Comparison of ENCODE assay signal across 8 cellular contexts in the genomic region with DNA sequence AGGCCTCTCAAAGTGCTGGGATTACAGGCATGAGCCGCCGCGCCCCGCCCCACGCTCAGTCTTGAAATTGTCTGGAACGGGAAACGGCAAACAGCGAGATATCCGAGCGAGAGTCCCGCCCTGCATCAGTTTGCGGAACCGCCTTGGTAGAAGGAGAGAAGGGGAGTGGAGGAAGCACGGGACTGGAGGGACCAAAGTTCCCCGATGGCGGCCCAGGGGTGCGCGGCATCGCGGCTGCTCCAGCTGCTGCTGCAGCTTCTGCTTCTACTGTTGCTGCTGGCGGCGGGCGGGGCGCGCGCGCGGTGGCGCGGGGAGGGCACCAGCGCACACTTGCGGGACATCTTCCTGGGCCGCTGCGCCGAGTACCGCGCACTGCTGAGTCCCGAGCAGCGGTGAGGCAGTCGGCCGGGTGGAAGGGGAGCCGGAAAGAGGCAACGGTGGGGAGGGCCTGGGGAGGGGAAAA. TPM values are rescaled to one million over a fixed set of nuclear protein-coding genes. Genes with fewer than 3 reads are reported as not detected.
DNase-seq lines count a peak whose midpoint lies in the region; ATAC-seq, FAIRE-seq and TF ChIP-seq lines count a peak whose summit lies in the region.

A gene with protein sequence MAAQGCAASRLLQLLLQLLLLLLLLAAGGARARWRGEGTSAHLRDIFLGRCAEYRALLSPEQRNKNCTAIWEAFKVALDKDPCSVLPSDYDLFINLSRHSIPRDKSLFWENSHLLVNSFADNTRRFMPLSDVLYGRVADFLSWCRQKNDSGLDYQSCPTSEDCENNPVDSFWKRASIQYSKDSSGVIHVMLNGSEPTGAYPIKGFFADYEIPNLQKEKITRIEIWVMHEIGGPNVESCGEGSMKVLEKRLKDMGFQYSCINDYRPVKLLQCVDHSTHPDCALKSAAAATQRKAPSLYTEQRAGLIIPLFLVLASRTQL (plus strand): TSS at position 125 of the 463 bp plus-strand sequence. CDS start 80 bp downstream, at position 205.

- H3K79me2 ChIP-seq in DOHH2 (ENCODE audit: control insufficient read depth, low read length): no peaks in the 10 kb centered on the region
- no peaks in the 10 kb centered on the region for H3K79me2 ChIP-seq in astrocyte (ENCODE audit: insufficient read depth, low read length)
- H3K79me2 ChIP-seq in hepatocyte: no peaks in the 10 kb centered on the region

- peaks cover 4% of the 10 kb centered on the region for H3K4me1 Mint-ChIP-seq in astrocyte (ENCODE audit: low read depth, unreplicated experiment)

- H3K4me3 ChIP-seq in DOHH2 (ENCODE audit: low read length): peak within 1 kb of the TSS; percentile 61
- H3K4me3 ChIP-seq in astrocyte (ENCODE audit: insufficient read depth, low read depth, low read length): peak within 1 kb of the TSS; percentile 73
- peak within 1 kb of the TSS; percentile 3 for H3K4me3 ChIP-seq in hepatocyte
- H3K4me3 ChIP-seq in skin epidermis: peak within 1 kb of the TSS; percentile 20 to 51 (median 33)

- peaks cover 8% of the 10 kb centered on the region for H3K36me3 Mint-ChIP-seq in astrocyte (ENCODE audit: low read depth, unreplicated experiment)

- TF ChIP-seq CTCF in DOHH2 (IDR thresholded peaks at IDR 0.05; ENCODE audit: low read depth, low read length, poor library complexity, severe bottlenecking) (no peak), astrocyte (IDR thresholded peaks at IDR 0.05; ENCODE audit: insufficient read depth, low read depth, low read length) (no peak), hepatocyte (IDR thresholded peaks at IDR 0.05; ENCODE audit: poor library complexity) (no peak)

- H4K20me1 ChIP-seq in DOHH2 (ENCODE audit: control insufficient read depth, insufficient read depth, low read depth, low read length) (no peaks in the 10 kb centered on the region), astrocyte (ENCODE audit: insufficient read depth, low read length) (peaks cover 5% of the 10 kb centered on the region), hepatocyte (ENCODE audit: insufficient read depth, poor library complexity, severe bottlenecking) (no peaks in the 10 kb centered on the region)

- H3K4me1 ChIP-seq in DOHH2 (ENCODE audit: control insufficient read depth, low read length) (peaks cover 7% of the 10 kb centered on the region; the same call in 1 of the 2 replicates), astrocyte (ENCODE audit: insufficient read depth, low read length) (peaks cover 7% of the 10 kb centered on the region), hepatocyte (ENCODE audit: insufficient read depth) (peaks cover 10% of the 10 kb centered on the region)

- H2AFZ ChIP-seq in astrocyte (ENCODE audit: low read depth, low read length) (peak within 1 kb of the TSS; percentile 94), hepatocyte (peak within 1 kb of the TSS; percentile 45)

- H3K4me3 Mint-ChIP-seq in astrocyte (ENCODE audit: unreplicated experiment): peak within 1 kb of the TSS; percentile 79

- H3K9ac ChIP-seq in astrocyte (ENCODE audit: low read length): peak within 1 kb of the TSS; percentile 80

- H3K9me2 ChIP-seq in DOHH2 (replicated peaks; ENCODE audit: control insufficient read depth, low read length): no peaks in the 10 kb centered on the region
- no peaks in the 10 kb centered on the region for H3K9me2 ChIP-seq in hepatocyte (replicated peaks; ENCODE audit: insufficient read depth)

- no peak within 1 kb of the TSS for H3K27ac Mint-ChIP-seq in astrocyte (ENCODE audit: unreplicated experiment)

- WGBS in hepatocyte (ENCODE audit: low lambda C conversion rate, missing lambda C conversion rate): 61% methylated on average over 41 of the region's 43 CpGs

- H3K36me3 ChIP-seq in DOHH2 (ENCODE audit: control insufficient read depth, low read length) (no peaks in the 10 kb centered on the region), astrocyte (ENCODE audit: insufficient read depth, low read length) (no peaks in the 10 kb centered on the region), hepatocyte (replicated peaks; ENCODE audit: insufficient read depth, low read depth) (no peaks in the 10 kb centered on the region)

- peaks cover 12% of the 10 kb centered on the region; the same call in 1 of the 2 replicates for H3K27me3 ChIP-seq in DOHH2 (ENCODE audit: control insufficient read depth, low read length)
- no peaks in the 10 kb centered on the region for H3K27me3 ChIP-seq in astrocyte (ENCODE audit: insufficient read depth, low read length)
- H3K27me3 ChIP-seq in hepatocyte: no peaks in the 10 kb centered on the region

- H3K27me3 Mint-ChIP-seq in astrocyte (ENCODE audit: low read depth, unreplicated experiment): peaks cover 10% of the 10 kb centered on the region

- H3F3A ChIP-seq in DOHH2 (ENCODE audit: control insufficient read depth, insufficient read depth): 0 out of 2 replicates have a peak, but pooled peaks cover 2% of the 10 kb centered on the region

- H3K9me3 ChIP-seq in DOHH2 (ENCODE audit: control insufficient read depth, insufficient read depth, low read length) (no peaks in the 10 kb centered on the region), astrocyte (ENCODE audit: insufficient read depth, low read depth, low read length) (no peaks in the 10 kb centered on the region), hepatocyte (ENCODE audit: low read depth) (no peaks in the 10 kb centered on the region)

- H3K27ac ChIP-seq in DOHH2 (ENCODE audit: low read depth, low read length): no peak within 1 kb of the TSS
- H3K27ac ChIP-seq in astrocyte (ENCODE audit: low read depth, low read length): peak within 1 kb of the TSS; percentile 26
- no peak within 1 kb of the TSS for H3K27ac ChIP-seq in hepatocyte
- peak within 1 kb of the TSS in 10 of 21 experiments; percentile 15 to 75 (median 51) for H3K27ac ChIP-seq in skin epidermis

- ATAC-seq in HG02870 (IDR thresholded peaks at IDR 0.05; ENCODE audit: unreplicated experiment) (peak; percentile 70), HG03469 (IDR thresholded peaks at IDR 0.05; ENCODE audit: unreplicated experiment) (no peak)

- no peak for FAIRE-seq in astrocyte (lab: Jason Lieb, UNC)

- H3K9me3 Mint-ChIP-seq in astrocyte (ENCODE audit: unreplicated experiment): peaks cover 8% of the 10 kb centered on the region

- H3K4me2 ChIP-seq in DOHH2 (ENCODE audit: low read length) (peak within 1 kb of the TSS; percentile 60), astrocyte (ENCODE audit: low read length) (peak within 1 kb of the TSS; percentile 94), hepatocyte (peak within 1 kb of the TSS; percentile 69)

- DNase-seq in T-helper 1 cell (peak in 4 of 5 donors; percentile 20 to 43 (median 26)), astrocyte (ENCODE audit: low read depth) (peak; percentile 56), hepatocyte (ENCODE audit: low spot score) (peak; percentile 48), DMS153 (lab: John Stamatoyannopoulos, UW) (no peak)

RNA-seq across cellular contexts. Expression of the gene that starts here (rescaled TPM):
- total RNA-seq in astrocyte (19.5 and 24.5 TPM in 2 replicates), hepatocyte (3.5 and 4.1 TPM in 2 replicates)
- polyA plus RNA-seq in hepatocyte: 2.4 and 3.7 TPM in 2 replicates

Comparison
In these comparisons a context has a peak if more than half of its experiments do, and no peak if none do; other contexts are left out.
1. H3K4me3 ChIP-seq: peak in every context shown above with its lines; median percentile 73 in astrocyte; 61 in DOHH2; 33 in skin epidermis; 3 in hepatocyte.